Comparison of ENCODE assay signal across 1 cellular context in the genomic region with DNA sequence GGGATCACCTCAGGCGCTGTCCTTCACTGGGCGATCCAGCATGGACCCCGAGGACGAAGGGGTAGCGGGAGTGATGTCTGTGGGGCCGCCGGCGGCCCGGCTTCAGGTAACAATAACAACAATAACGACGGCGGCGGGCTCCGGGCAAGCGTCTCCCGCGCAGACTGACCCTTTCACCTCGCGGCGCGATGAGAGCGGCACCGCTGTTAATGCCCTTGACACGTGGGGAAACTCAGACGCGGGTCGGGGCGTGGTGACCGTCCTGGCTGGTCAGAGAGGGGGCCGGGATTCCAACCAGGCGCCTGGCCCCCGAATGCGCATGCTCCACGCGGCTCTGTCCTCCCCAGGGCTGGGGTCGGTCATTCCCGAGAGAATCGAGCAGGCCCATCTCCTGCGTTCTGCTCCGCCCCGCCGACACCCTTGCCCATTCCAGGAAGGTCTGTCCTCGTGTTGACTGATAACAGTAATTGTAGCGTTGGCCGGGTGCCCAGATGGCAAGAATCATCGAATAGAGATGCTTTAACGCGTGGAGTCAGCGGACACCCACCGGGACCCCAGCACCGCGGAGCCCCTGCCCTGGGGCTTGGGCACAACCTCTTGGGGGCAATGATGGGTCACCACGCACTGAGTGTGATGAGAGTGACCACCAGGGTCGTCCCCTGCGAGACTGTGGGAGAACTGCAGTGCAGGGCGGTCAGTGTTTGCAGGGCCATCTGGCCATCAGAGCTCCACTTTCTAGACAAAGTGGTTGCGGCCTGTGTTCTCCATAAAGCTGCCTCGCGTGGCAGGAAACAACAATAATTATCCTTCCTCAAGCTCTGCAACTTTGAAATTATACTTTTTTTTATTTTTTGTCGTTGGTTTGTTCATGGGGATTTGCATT.
TF ChIP-seq lines count a peak whose summit lies in the region.

No MANE protein-coding gene starts in this region.

TF ChIP-seq in HepG2, 621 proteins besides CTCF, POLR2A, EP300 and RAD21 (continued from another document and continues in another):
- TF ChIP-seq, protein P1, sequence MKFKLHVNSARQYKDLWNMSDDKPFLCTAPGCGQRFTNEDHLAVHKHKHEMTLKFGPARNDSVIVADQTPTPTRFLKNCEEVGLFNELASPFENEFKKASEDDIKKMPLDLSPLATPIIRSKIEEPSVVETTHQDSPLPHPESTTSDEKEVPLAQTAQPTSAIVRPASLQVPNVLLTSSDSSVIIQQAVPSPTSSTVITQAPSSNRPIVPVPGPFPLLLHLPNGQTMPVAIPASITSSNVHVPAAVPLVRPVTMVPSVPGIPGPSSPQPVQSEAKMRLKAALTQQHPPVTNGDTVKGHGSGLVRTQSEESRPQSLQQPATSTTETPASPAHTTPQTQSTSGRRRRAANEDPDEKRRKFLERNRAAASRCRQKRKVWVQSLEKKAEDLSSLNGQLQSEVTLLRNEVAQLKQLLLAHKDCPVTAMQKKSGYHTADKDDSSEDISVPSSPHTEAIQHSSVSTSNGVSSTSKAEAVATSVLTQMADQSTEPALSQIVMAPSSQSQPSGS (CRISPR knock-in tag; IDR thresholded peaks at IDR 0.05) = no peak
- TF ChIP-seq, protein P2, sequence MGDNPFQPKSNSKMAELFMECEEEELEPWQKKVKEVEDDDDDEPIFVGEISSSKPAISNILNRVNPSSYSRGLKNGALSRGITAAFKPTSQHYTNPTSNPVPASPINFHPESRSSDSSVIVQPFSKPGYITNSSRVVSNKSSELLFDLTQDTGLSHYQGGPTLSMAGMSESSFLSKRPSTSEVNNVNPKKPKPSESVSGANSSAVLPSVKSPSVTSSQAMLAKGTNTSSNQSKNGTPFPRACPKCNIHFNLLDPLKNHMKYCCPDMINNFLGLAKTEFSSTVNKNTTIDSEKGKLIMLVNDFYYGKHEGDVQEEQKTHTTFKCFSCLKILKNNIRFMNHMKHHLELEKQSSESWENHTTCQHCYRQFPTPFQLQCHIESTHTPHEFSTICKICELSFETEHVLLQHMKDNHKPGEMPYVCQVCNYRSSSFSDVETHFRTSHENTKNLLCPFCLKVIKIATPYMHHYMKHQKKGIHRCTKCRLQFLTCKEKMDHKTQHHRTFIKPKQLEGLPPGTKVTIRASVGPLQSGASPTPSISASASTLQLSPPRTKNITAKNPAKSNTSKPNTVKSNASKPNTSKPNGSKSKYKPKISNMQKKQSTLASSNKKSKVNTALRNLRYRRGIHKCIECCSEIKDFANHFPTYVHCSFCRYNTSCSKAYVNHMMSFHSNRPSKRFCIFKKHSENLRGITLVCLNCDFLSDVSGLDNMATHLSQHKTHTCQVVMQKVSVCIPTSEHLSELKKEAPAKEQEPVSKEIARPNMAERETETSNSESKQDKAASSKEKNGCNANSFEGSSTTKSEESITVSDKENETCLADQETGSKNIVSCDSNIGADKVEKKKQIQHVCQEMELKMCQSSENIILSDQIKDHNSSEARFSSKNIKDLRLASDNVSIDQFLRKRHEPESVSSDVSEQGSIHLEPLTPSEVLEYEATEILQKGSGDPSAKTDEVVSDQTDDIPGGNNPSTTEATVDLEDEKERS (CRISPR knock-in tag; IDR thresholded peaks at IDR 0.05) = peak; percentile 75
- peak; percentile 18 for TF ChIP-seq AGO1 (IDR thresholded peaks at IDR 0.05; ENCODE audit: low read depth, low read length, poor library complexity, severe bottlenecking)
- no peak for TF ChIP-seq ZBTB1 (CRISPR knock-in tag; IDR thresholded peaks at IDR 0.05; ENCODE audit: borderline replicate concordance)
- TF ChIP-seq ZNF772 (CRISPR knock-in tag; IDR thresholded peaks at IDR 0.05) = peak; percentile 15; the same call in 1 of the 2 replicates
- TF ChIP-seq, protein P3, sequence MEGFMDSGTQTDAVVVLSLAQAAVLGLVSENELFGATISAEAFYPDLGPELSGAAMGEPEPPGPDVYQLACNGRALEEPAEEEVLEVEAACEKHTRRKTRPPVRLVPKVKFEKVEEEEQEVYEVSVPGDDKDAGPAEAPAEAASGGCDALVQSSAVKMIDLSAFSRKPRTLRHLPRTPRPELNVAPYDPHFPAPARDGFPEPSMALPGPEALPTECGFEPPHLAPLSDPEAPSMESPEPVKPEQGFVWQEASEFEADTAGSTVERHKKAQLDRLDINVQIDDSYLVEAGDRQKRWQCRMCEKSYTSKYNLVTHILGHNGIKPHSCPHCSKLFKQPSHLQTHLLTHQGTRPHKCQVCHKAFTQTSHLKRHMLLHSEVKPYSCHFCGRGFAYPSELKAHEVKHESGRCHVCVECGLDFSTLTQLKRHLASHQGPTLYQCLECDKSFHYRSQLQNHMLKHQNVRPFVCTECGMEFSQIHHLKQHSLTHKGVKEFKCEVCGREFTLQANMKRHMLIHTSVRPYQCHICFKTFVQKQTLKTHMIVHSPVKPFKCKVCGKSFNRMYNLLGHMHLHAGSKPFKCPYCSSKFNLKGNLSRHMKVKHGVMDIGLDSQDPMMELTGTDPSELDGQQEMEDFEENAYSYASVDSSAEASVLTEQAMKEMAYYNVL (CRISPR knock-in tag; IDR thresholded peaks at IDR 0.05; ENCODE audit: borderline replicate concordance) = no peak
- peak; percentile 56; the same call in 1 of the 2 replicates for TF ChIP-seq HIVEP1 (CRISPR knock-in tag; IDR thresholded peaks at IDR 0.05)
- TF ChIP-seq ZBTB38 (CRISPR knock-in tag; IDR thresholded peaks at IDR 0.05) = 0 out of 2 replicates have a peak, but pooled peaks have one; percentile 78
- no peak for TF ChIP-seq NFRKB (IDR thresholded peaks at IDR 0.05)
- TF ChIP-seq ZNF737 (CRISPR knock-in tag; IDR thresholded peaks at IDR 0.05; ENCODE audit: borderline replicate concordance) = no peak; the same call in 1 of the 2 replicates
- no peak for TF ChIP-seq MIXL1 (CRISPR knock-in tag; IDR thresholded peaks at IDR 0.05)
- TF ChIP-seq PAX8 (CRISPR knock-in tag; IDR thresholded peaks at IDR 0.05; ENCODE audit: borderline replicate concordance) = peak; percentile 71; the same call in 1 of the 2 replicates
- TF ChIP-seq, protein P4, sequence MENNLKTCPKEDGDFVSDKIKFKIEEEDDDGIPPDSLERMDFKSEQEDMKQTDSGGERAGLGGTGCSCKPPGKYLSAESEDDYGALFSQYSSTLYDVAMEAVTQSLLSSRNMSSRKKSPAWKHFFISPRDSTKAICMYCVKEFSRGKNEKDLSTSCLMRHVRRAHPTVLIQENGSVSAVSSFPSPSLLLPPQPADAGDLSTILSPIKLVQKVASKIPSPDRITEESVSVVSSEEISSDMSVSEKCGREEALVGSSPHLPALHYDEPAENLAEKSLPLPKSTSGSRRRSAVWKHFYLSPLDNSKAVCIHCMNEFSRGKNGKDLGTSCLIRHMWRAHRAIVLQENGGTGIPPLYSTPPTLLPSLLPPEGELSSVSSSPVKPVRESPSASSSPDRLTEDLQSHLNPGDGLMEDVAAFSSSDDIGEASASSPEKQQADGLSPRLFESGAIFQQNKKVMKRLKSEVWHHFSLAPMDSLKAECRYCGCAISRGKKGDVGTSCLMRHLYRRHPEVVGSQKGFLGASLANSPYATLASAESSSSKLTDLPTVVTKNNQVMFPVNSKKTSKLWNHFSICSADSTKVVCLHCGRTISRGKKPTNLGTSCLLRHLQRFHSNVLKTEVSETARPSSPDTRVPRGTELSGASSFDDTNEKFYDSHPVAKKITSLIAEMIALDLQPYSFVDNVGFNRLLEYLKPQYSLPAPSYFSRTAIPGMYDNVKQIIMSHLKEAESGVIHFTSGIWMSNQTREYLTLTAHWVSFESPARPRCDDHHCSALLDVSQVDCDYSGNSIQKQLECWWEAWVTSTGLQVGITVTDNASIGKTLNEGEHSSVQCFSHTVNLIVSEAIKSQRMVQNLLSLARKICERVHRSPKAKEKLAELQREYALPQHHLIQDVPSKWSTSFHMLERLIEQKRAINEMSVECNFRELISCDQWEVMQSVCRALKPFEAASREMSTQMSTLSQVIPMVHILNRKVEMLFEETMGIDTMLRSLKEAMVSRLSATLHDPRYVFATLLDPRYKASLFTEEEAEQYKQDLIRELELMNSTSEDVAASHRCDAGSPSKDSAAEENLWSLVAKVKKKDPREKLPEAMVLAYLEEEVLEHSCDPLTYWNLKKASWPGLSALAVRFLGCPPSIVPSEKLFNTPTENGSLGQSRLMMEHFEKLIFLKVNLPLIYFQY (CRISPR knock-in tag; IDR thresholded peaks at IDR 0.05; ENCODE audit: borderline replicate concordance) = no peak
- TF ChIP-seq SMAD1 (CRISPR knock-in tag; IDR thresholded peaks at IDR 0.05; ENCODE audit: borderline replicate concordance, low read depth) = 0 out of 2 replicates have a peak, but pooled peaks have one; percentile 17
- TF ChIP-seq HNF4A (CRISPR knock-in tag; IDR thresholded peaks at IDR 0.05) = peak; percentile 11; the same call in 1 of the 2 replicates
- TF ChIP-seq GLI4 (CRISPR knock-in tag; IDR thresholded peaks at IDR 0.05; ENCODE audit: borderline replicate concordance) = peak; percentile 89; the same call in 1 of the 2 replicates
- 0 out of 2 replicates have a peak, but pooled peaks have one; percentile 7 for TF ChIP-seq ZNF629 (CRISPR knock-in tag; conservative IDR thresholded peaks at IDR 0.05)
- TF ChIP-seq ZNF230 (CRISPR knock-in tag; IDR thresholded peaks at IDR 0.05) = no peak
- no peak for TF ChIP-seq THYN1 (CRISPR knock-in tag; IDR thresholded peaks at IDR 0.05; ENCODE audit: borderline replicate concordance, low read depth)
- no peak for TF ChIP-seq JUNB (CRISPR knock-in tag; IDR thresholded peaks at IDR 0.05; ENCODE audit: borderline replicate concordance)
- no peak for TF ChIP-seq ATAD3A (CRISPR knock-in tag; IDR thresholded peaks at IDR 0.05)
- no peak for TF ChIP-seq ELF1 (CRISPR knock-in tag; IDR thresholded peaks at IDR 0.05)
- no peak for TF ChIP-seq RFXAP (CRISPR knock-in tag; IDR thresholded peaks at IDR 0.05; ENCODE audit: borderline replicate concordance)
- no peak for TF ChIP-seq ZNF549 (CRISPR knock-in tag; IDR thresholded peaks at IDR 0.05)
- TF ChIP-seq SALL2 (CRISPR knock-in tag; IDR thresholded peaks at IDR 0.05) = peak; percentile 75
- TF ChIP-seq, protein P5, sequence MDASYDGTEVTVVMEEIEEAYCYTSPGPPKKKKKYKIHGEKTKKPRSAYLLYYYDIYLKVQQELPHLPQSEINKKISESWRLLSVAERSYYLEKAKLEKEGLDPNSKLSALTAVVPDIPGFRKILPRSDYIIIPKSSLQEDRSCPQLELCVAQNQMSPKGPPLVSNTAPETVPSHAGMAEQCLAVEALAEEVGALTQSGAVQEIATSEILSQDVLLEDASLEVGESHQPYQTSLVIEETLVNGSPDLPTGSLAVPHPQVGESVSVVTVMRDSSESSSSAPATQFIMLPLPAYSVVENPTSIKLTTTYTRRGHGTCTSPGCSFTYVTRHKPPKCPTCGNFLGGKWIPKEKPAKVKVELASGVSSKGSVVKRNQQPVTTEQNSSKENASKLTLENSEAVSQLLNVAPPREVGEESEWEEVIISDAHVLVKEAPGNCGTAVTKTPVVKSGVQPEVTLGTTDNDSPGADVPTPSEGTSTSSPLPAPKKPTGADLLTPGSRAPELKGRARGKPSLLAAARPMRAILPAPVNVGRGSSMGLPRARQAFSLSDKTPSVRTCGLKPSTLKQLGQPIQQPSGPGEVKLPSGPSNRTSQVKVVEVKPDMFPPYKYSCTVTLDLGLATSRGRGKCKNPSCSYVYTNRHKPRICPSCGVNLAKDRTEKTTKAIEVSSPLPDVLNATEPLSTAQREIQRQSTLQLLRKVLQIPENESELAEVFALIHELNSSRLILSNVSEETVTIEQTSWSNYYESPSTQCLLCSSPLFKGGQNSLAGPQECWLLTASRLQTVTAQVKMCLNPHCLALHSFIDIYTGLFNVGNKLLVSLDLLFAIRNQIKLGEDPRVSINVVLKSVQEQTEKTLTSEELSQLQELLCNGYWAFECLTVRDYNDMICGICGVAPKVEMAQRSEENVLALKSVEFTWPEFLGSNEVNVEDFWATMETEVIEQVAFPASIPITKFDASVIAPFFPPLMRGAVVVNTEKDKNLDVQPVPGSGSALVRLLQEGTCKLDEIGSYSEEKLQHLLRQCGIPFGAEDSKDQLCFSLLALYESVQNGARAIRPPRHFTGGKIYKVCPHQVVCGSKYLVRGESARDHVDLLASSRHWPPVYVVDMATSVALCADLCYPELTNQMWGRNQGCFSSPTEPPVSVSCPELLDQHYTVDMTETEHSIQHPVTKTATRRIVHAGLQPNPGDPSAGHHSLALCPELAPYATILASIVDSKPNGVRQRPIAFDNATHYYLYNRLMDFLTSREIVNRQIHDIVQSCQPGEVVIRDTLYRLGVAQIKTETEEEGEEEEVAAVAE (CRISPR knock-in tag; IDR thresholded peaks at IDR 0.05; ENCODE audit: borderline replicate concordance) = no peak
- TF ChIP-seq FOXO1 (CRISPR knock-in tag; IDR thresholded peaks at IDR 0.05) = no peak
- no peak for TF ChIP-seq ZNF850 (CRISPR knock-in tag; conservative IDR thresholded peaks at IDR 0.05)
- TF ChIP-seq, protein P6, sequence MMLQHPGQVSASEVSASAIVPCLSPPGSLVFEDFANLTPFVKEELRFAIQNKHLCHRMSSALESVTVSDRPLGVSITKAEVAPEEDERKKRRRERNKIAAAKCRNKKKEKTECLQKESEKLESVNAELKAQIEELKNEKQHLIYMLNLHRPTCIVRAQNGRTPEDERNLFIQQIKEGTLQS (CRISPR knock-in tag; IDR thresholded peaks at IDR 0.05) = no peak
- TF ChIP-seq, protein P7, sequence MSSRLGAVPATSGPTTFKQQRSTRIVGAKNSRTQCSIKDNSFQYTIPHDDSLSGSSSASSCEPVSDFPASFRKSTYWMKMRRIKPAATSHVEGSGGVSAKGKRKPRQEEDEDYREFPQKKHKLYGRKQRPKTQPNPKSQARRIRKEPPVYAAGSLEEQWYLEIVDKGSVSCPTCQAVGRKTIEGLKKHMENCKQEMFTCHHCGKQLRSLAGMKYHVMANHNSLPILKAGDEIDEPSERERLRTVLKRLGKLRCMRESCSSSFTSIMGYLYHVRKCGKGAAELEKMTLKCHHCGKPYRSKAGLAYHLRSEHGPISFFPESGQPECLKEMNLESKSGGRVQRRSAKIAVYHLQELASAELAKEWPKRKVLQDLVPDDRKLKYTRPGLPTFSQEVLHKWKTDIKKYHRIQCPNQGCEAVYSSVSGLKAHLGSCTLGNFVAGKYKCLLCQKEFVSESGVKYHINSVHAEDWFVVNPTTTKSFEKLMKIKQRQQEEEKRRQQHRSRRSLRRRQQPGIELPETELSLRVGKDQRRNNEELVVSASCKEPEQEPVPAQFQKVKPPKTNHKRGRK (CRISPR knock-in tag; IDR thresholded peaks at IDR 0.05) = no peak
- TF ChIP-seq SP4 (CRISPR knock-in tag; IDR thresholded peaks at IDR 0.05) = no peak; the same call in 1 of the 2 replicates
- no peak for TF ChIP-seq ATM (IDR thresholded peaks at IDR 0.05; ENCODE audit: borderline replicate concordance)
- peak; percentile 8; the same call in 1 of the 2 replicates for TF ChIP-seq STAG1 (CRISPR knock-in tag; IDR thresholded peaks at IDR 0.05)
- no peak for TF ChIP-seq ASH2L (IDR thresholded peaks at IDR 0.05; ENCODE audit: insufficient read length, low read depth, low read length)
- TF ChIP-seq PCBP2 (optimal IDR thresholded peaks at IDR 0.05; ENCODE audit: low read depth, low read length, poor library complexity, severe bottlenecking) = no peak
- peak; percentile 87; the same call in 1 of the 2 replicates for TF ChIP-seq ZNF598 (CRISPR knock-in tag; IDR thresholded peaks at IDR 0.05; ENCODE audit: borderline replicate concordance)
- peak; percentile 72 for TF ChIP-seq ZNF747 (CRISPR knock-in tag; IDR thresholded peaks at IDR 0.05; ENCODE audit: borderline replicate concordance)
- TF ChIP-seq ISX (CRISPR knock-in tag; conservative IDR thresholded peaks at IDR 0.05) = 0 out of 2 replicates have a peak, but pooled peaks have one; percentile 39
- 0 out of 2 replicates have a peak, but pooled peaks have one; percentile 25 for TF ChIP-seq MYNN (CRISPR knock-in tag; IDR thresholded peaks at IDR 0.05; ENCODE audit: low read depth)
- TF ChIP-seq, protein P8, sequence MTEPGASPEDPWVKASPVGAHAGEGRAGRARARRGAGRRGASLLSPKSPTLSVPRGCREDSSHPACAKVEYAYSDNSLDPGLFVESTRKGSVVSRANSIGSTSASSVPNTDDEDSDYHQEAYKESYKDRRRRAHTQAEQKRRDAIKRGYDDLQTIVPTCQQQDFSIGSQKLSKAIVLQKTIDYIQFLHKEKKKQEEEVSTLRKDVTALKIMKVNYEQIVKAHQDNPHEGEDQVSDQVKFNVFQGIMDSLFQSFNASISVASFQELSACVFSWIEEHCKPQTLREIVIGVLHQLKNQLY (CRISPR knock-in tag; IDR thresholded peaks at IDR 0.05) = no peak
- no peak; the same call in 1 of the 2 replicates for TF ChIP-seq ZNF335 (CRISPR knock-in tag; IDR thresholded peaks at IDR 0.05)
